ENCODE assay signal across 19 cellular contexts in the genomic region with DNA sequence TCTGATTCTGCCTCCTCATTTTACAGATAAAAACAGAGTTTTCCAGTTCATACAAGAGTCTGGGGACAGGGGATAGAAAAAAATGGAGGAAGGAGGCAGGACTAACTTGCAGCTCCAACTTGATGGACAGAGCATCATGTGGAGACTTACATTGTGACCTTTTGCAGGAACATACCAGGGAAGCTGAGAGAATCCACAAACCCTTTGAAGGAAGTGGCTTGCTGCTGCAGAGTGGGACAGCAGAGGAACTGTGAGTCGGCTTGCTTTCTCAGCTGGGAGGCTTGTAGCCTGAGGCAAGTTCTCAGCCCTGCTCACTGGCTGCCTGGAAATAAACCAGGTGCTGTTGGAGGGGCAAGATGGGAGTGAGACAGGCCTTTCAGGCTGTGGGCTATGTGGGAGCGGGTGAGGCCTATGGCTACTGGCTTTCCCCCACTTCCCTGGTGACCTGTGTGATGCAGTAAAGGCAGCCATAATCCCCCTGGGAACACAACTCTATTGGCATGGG.
"Had no signal": no experiment of that assay in that cellular context is flagged by ENCODE, and none has a peak within 500 bp of the region (broad histone marks: within the 10 kb centered on the region; RNA-seq: fewer than 3 reads in every experiment).

No MANE protein-coding gene starts in this region.

- H3K27ac Mint-ChIP-seq: activated naive CD8-positive, alpha-beta T cell; brain; effector memory CD8-positive, alpha-beta T cell; nephron progenitor cell; T-helper 1 cell treated with Interleukin-12 subunit alpha and Interleukin-12 subunit beta and Interleukin-4 antibody, amounts not matched to agents 30 μg/mL and 1 μg/mL, for 36 hours had no signal

- ATAC-seq: effector memory CD8-positive, alpha-beta T cell had no signal

- H3K4me3 ChIP-seq: left ventricle myocardium inferior, skin epidermis, tibial nerve had no signal

- H3K4me1 ChIP-seq: left ventricle myocardium inferior, tibial nerve had no signal

- H3K36me3 ChIP-seq: left ventricle myocardium inferior, tibial nerve had no signal

- H3K27me3 ChIP-seq: tibial nerve had no signal

- DNase-seq: activated CD4-positive, alpha-beta T cell treated with anti-CD3 and anti-CD28 coated beads, Interleukin-2, amount 50 U/mL, for 1 hour; activated CD8-positive, alpha-beta memory T cell treated with anti-CD3 and anti-CD28 coated beads for 24 hours; activated gamma-delta T cell treated with Interleukin-2 at 50 U/mL for 16 hours; amygdala; cerebellar nuclear complex; effector memory CD8-positive, alpha-beta T cell; kidney; left ventricle myocardium inferior; nephron progenitor cell; occipital lobe; stimulated activated CD4-positive, alpha-beta T cell treated with anti-CD3 and anti-CD28 coated beads, Interleukin-4, amount 100 ng/mL, for 24 hours; stimulated activated CD8-positive, alpha-beta memory T cell treated with anti-CD3 and anti-CD28 coated beads, Interleukin-4, amount 100 ng/mL, for 48 hours; stimulated activated naive CD4-positive, alpha-beta T cell treated with Interleukin-2 at 50 U/mL for 16 hours; substantia nigra had no signal

- H3K36me3 Mint-ChIP-seq: activated naive CD8-positive, alpha-beta T cell; brain had no signal

- H3K27ac ChIP-seq: left ventricle myocardium inferior, skin epidermis, tibial nerve had no signal

- H3K4me3 Mint-ChIP-seq: activated naive CD8-positive, alpha-beta T cell; brain; effector memory CD8-positive, alpha-beta T cell; nephron progenitor cell; T-helper 1 cell treated with Interleukin-12 subunit alpha and Interleukin-12 subunit beta and Interleukin-4 antibody, amounts not matched to agents 30 μg/mL and 1 μg/mL, for 36 hours had no signal

- H3K4me1 Mint-ChIP-seq: nephron progenitor cell had no signal
